11 cellular contexts compared by ENCODE assay signal in the genomic region with DNA sequence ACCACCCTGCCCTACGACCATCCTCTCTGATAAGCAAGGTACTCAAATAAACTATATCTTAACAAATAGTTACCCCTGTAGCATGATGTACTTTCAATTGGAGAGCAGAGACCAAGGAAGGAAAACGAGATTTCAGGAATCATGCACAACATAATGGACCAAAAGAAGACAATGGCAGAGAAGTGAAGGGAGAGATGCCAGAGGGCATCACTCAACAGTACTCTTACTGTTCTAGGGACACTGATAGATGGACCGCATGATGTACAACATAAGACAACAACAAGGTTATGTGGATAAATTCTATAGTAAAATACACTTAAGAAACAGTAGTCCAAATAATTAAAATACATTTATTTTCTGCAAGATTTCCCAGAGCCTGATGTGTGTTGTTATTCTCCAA.
"Had no signal": no experiment of that assay in that cellular context is flagged by ENCODE, and none has a peak within 500 bp of the region (broad histone marks: within the 10 kb centered on the region; RNA-seq: fewer than 3 reads in every experiment).

No MANE protein-coding gene starts in this region.

- H3K9me3 ChIP-seq: gastroesophageal sphincter, left lung, prostate gland, uterus had no signal

- H3K27ac ChIP-seq: left lung, prostate gland, SK-N-MC, uterus had no signal

- H3K27ac Mint-ChIP-seq: activated T-helper 1 cell treated with anti-CD3 and anti-CD28 coated beads, Interleukin-12 subunit alpha, Interleukin-12 subunit beta, Interleukin-2, Interleukin-4 antibody, amounts not matched to agents 30 ng/mL and 10 ng/mL and 1 ng/mL, durations not matched to agents 14 hours and 24 hours and 36 hours; nephron progenitor cell; stimulated activated memory B cell treated with anti-CD40 and anti-IgM and Interleukin-4, amounts not matched to agents 10 μg/mL and 1 μg/mL and 100 μg/mL, for 72 hours had no signal

- H3K4me1 Mint-ChIP-seq: nephron progenitor cell; stimulated activated memory B cell treated with anti-CD40 and anti-IgM and Interleukin-4, amounts not matched to agents 10 μg/mL and 1 μg/mL and 100 μg/mL, for 72 hours had no signal

- H3K4me3 Mint-ChIP-seq: activated T-helper 1 cell treated with anti-CD3 and anti-CD28 coated beads, Interleukin-12 subunit alpha, Interleukin-12 subunit beta, Interleukin-2, Interleukin-4 antibody, amounts not matched to agents 30 ng/mL and 10 ng/mL and 1 ng/mL, durations not matched to agents 14 hours and 24 hours and 36 hours; nephron progenitor cell; stimulated activated memory B cell treated with anti-CD40 and anti-IgM and Interleukin-4, amounts not matched to agents 10 μg/mL and 1 μg/mL and 100 μg/mL, for 72 hours had no signal

- H3K4me3 ChIP-seq: gastroesophageal sphincter, left lung, prostate gland, SK-N-MC, uterus had no signal

- H3K4me1 ChIP-seq: left lung, prostate gland, uterus had no signal

- H3K27me3 ChIP-seq: gastroesophageal sphincter, left lung, uterus had no signal

- H3K36me3 Mint-ChIP-seq: stimulated activated memory B cell treated with anti-CD40 and anti-IgM and Interleukin-4, amounts not matched to agents 10 μg/mL and 1 μg/mL and 100 μg/mL, for 72 hours had no signal

- ATAC-seq: gastroesophageal sphincter; stimulated activated memory B cell treated with anti-CD40 and anti-IgM and Interleukin-4, amounts not matched to agents 10 μg/mL and 1 μg/mL and 100 μg/mL, for 72 hours had no signal

- H3K36me3 ChIP-seq: gastroesophageal sphincter, left lung, prostate gland, uterus had no signal

- DNase-seq: activated CD4-positive, alpha-beta T cell treated with anti-CD3 and anti-CD28 coated beads, Interleukin-2, amount 50 U/mL, for 1 hour; aorta; left lung; nephron progenitor cell; stimulated activated CD4-positive, alpha-beta T cell treated with anti-CD3 and anti-CD28 coated beads, Interleukin-2, amount 100 ng/mL, for 48 hours; uterus had no signal
